In genomic region chr1:246169486-246169885, GRCh38 we compare ENCODE assay signal across 8 cellular contexts.
"Had no signal": no experiment of that assay in that cellular context is flagged by ENCODE, and none has a peak within 500 bp of the region (broad histone marks: within the 10 kb centered on the region; RNA-seq: fewer than 3 reads in every experiment).

No MANE protein-coding gene starts in this region.

- H3K27ac ChIP-seq: HL-60, KMS-11 had no signal

- FAIRE-seq: HepG2, HTR-8/SVneo had no signal

- H3K4me2 ChIP-seq: KMS-11 had no signal

- ATAC-seq: HepG2 had no signal

- H3K9me3 Mint-ChIP-seq: IgD-negative memory B cell had no signal

- H3K27me3 Mint-ChIP-seq: IgD-negative memory B cell had no signal

- H3K27ac Mint-ChIP-seq: IgD-negative memory B cell had no signal

- H3K4me1 Mint-ChIP-seq: IgD-negative memory B cell had no signal

- H3K9ac ChIP-seq: KMS-11 had no signal

- DNase-seq: IMR-90, KBM-7, KG1 had no signal

- H3K4me3 Mint-ChIP-seq: IgD-negative memory B cell had no signal
